In the genomic region with DNA sequence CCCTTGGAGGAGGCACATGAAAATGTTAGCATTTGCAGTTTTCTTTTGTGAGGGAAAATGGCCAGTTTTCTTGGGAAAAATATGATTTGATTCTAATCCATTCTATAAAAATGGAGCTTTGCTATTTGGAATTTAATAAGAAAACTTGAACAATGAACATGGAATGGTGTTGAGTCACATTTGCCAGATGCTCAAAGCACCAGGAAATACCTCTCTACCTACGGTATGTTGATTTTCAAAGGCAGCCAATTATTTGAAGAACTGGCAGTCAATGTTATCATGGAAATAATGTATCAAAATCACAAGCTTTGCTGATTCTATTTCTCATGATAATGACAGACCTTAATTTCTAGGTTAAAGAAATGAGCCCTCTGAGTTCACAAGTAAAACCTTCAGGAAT, we compare ENCODE assay signal across 23 cellular contexts. TPM values are rescaled to one million over a fixed set of nuclear protein-coding genes. Genes with fewer than 3 reads are reported as not detected.
DNase-seq lines count a peak whose midpoint lies in the region; ATAC-seq, FAIRE-seq and TF ChIP-seq lines count a peak whose summit lies in the region.
"Had no signal": no experiment of that assay in that cellular context is flagged by ENCODE, and none has a peak within 500 bp of the region (broad histone marks: within the 10 kb centered on the region; RNA-seq: fewer than 3 reads in every experiment).

No MANE protein-coding gene starts in this region.

- peaks cover 14% of the 10 kb centered on the region for H3K9me3 Mint-ChIP-seq in activated naive CD8-positive, alpha-beta T cell treated with anti-CD3 and anti-CD28 coated beads, Interleukin-2, amount 50 U/mL, for 24 hours

- DNase-seq in AG10803 (ENCODE audit: low read depth) = peak; percentile 31
- peak; percentile 23 for DNase-seq in M059J (ENCODE audit: low read depth)
- DNase-seq in bronchial epithelial cell (ENCODE audit: low read depth) = peak; percentile 60
- peak; percentile 74 for DNase-seq in fibroblast of the aortic adventitia (ENCODE audit: low read depth)
- no peak for DNase-seq in activated naive CD8-positive, alpha-beta T cell treated with anti-CD3 and anti-CD28 coated beads, Interleukin-2, amount 50 U/mL, for 24 hours
- DNase-seq in HCEC 1CT = no peak
- no peak for DNase-seq in NOMO-1 treated with DMSO at 0.1 percent for 48 hours (lab: John Stamatoyannopoulos, UW; ENCODE audit: unreplicated experiment)
- DNase-seq: CD8-positive, alpha-beta T cell; DMS79 treated with DMSO at 0.1 percent for 48 hours; GF-D8; H9; Kasumi-1; NCI-H1105 treated with DMSO at 0.1 percent for 48 hours; NCI-H187; NCI-H748 treated with DMSO at 0.1 percent for 48 hours had no signal

- peaks cover 1% of the 10 kb centered on the region for H3K36me3 Mint-ChIP-seq in activated naive CD8-positive, alpha-beta T cell treated with anti-CD3 and anti-CD28 coated beads, Interleukin-2, amount 50 U/mL, for 24 hours (ENCODE audit: low read depth)

- no peaks in the 10 kb centered on the region for H3K27me3 ChIP-seq in bronchial epithelial cell (ENCODE audit: control insufficient read depth, insufficient read depth, low read length)
- H3K27me3 ChIP-seq: BLaER1 had no signal

- H3K27ac Mint-ChIP-seq in activated naive CD8-positive, alpha-beta T cell treated with anti-CD3 and anti-CD28 coated beads, Interleukin-2, amount 50 U/mL, for 24 hours = no peak overlapping the region
- H3K27ac Mint-ChIP-seq: CD8-positive, alpha-beta T cell; H9; IgD-negative memory B cell had no signal

- H3K27me3 Mint-ChIP-seq in activated naive CD8-positive, alpha-beta T cell treated with anti-CD3 and anti-CD28 coated beads, Interleukin-2, amount 50 U/mL, for 24 hours = no peaks in the 10 kb centered on the region

- no peak for TF ChIP-seq CTCF in AG10803 (conservative IDR thresholded peaks at IDR 0.05; ENCODE audit: low read length)
- no peak for TF ChIP-seq CTCF in bronchial epithelial cell (IDR thresholded peaks at IDR 0.05; ENCODE audit: insufficient read depth, low read length, severe bottlenecking)
- TF ChIP-seq CTCF in fibroblast of the aortic adventitia (IDR thresholded peaks at IDR 0.05; ENCODE audit: insufficient read depth, low read length) = no peak

- no peak for ATAC-seq in activated naive CD8-positive, alpha-beta T cell treated with anti-CD3 and anti-CD28 coated beads, Interleukin-2, amount 50 U/mL, for 24 hours
- no peak for ATAC-seq in activated CD4-positive, CD25-positive, alpha-beta regulatory T cell treated with anti-CD3 and anti-CD28 coated beads, Interleukin-2, amount 50 U/mL, for 24 hours
- ATAC-seq: CD8-positive, alpha-beta T cell had no signal

- H3K4me3 ChIP-seq in AG10803 (ENCODE audit: low read length) = no peak overlapping the region
- no peak overlapping the region for H3K4me3 ChIP-seq in bronchial epithelial cell (ENCODE audit: low read depth, low read length)
- no peak overlapping the region for H3K4me3 ChIP-seq in fibroblast of the aortic adventitia (ENCODE audit: low read depth, low read length)
- H3K4me3 ChIP-seq: BLaER1 had no signal

- H3K36me3 ChIP-seq in bronchial epithelial cell (ENCODE audit: control insufficient read depth, insufficient read depth, low read length) = no peaks in the 10 kb centered on the region
- H3K36me3 ChIP-seq: BLaER1 had no signal

- H3K4me3 Mint-ChIP-seq in activated naive CD8-positive, alpha-beta T cell treated with anti-CD3 and anti-CD28 coated beads, Interleukin-2, amount 50 U/mL, for 24 hours = no peak overlapping the region
- H3K4me3 Mint-ChIP-seq: CD8-positive, alpha-beta T cell; H9; IgD-negative memory B cell had no signal

- no peak for FAIRE-seq in bronchial epithelial cell (lab: Jason Lieb, UNC)
- FAIRE-seq: GM12892 had no signal

- H3K4me1 Mint-ChIP-seq in activated naive CD8-positive, alpha-beta T cell treated with anti-CD3 and anti-CD28 coated beads, Interleukin-2, amount 50 U/mL, for 24 hours = no peaks in the 10 kb centered on the region
- H3K4me1 Mint-ChIP-seq: H9, IgD-negative memory B cell had no signal

RNA-seq across cellular contexts. Expression of a gene that starts 14.9 kb away (rescaled TPM):
- total RNA-seq in M059J (2014; rRNA removed; shearing (Covaris generic)) = not detected in 2 replicates
- total RNA-seq in bronchial epithelial cell (under 0.01 TPM in 1 of 2 replicates, not detected in the other), fibroblast of the aortic adventitia (ENCODE audit: low replicate concordance) (0.18 TPM in 1 of 2 replicates, not detected in the other)
- total RNA-seq: A172, H9, HT1080, NCI-H460, SK-MEL-5 had no signal

RNA-seq across cellular contexts. Expression of a gene that starts 33.6 kb away (rescaled TPM):
- 11.2 and 14.4 TPM in 2 replicates for total RNA-seq in M059J (2014; rRNA removed; shearing (Covaris generic))
- 2.9 and 3.2 TPM in 2 replicates for total RNA-seq in bronchial epithelial cell
- 31.2 and 53.3 TPM in 2 replicates for total RNA-seq in fibroblast of the aortic adventitia (ENCODE audit: low replicate concordance)
- total RNA-seq: CD8-positive, alpha-beta T cell had no signal

Comparison
In these comparisons a context has a peak if more than half of its experiments do, and no peak if none do; other contexts are left out.
1. DNase-seq: peak in AG10803 (single experiment), M059J (single experiment), bronchial epithelial cell (single experiment) and fibroblast of the aortic adventitia (single experiment); none in activated naive CD8-positive, alpha-beta T cell treated with anti-CD3 and anti-CD28 coated beads, Interleukin-2, amount 50 U/mL, for 24 hours (single experiment), HCEC 1CT (single experiment) and NOMO-1 treated with DMSO at 0.1 percent for 48 hours (single experiment).